ENCODE assay signal across 15 cellular contexts in the genomic region with DNA sequence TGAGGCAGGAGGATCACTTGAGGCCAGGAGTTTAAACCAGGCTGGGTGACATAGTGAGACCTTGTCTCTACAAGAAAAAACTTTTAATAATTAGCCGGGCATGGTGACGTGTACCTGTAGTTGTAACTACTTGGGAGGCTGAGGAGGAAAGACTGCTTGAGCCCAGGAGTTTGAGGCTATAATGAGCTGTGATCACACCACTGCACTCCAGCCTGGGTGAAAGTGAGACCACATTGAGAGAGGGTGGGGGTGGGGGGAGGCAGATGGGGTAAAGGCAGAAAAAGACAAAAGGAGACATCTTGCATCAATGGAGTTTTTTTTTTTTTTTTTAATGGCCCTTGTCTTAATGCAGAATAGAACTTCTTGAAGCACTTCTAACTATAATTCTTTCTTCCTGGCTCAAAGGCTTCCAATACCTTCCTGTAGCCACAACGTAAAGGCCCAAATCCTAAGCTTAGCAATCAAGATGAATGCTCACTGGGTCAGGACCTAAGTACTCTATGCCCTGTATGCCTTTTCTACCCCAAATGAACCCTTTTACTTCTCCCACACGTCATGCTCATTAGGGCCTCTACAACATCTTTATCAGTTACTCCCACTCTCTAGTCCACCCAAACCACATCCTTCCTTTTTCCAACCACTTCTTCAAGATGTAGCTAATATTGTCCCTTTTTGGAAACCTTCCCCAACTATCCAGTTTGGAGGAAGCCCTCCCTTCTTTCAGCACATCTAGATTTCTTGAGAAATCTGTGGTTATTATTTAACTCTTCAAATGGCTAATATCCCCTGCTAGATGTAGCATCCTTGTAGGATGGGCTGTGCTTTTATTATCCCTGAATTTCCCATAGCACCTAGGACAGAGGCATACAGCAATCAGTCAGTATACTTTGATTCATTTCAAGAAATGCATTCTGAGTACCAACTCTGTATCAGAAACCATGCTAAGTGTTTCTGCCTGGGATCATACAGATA.
A peak's percentile ranks its signal among the peaks of the same experiment; 100 is the strongest.
DNase-seq lines count a peak whose midpoint lies in the region; ATAC-seq and TF ChIP-seq lines count a peak whose summit lies in the region.
"Had no signal": no experiment of that assay in that cellular context is flagged by ENCODE, and none has a peak within 500 bp of the region (broad histone marks: within the 10 kb centered on the region; RNA-seq: fewer than 3 reads in every experiment).

No MANE protein-coding gene starts in this region.

- H3K4me1 Mint-ChIP-seq in activated naive CD8-positive, alpha-beta T cell treated with anti-CD3 and anti-CD28 coated beads, Interleukin-2, amount 50 U/mL, for 24 hours, result peaks cover 77% of the 10 kb centered on the region

- peak overlapping the region; percentile 88 for H3K27ac Mint-ChIP-seq in activated naive CD8-positive, alpha-beta T cell treated with anti-CD3 and anti-CD28 coated beads, Interleukin-2, amount 50 U/mL, for 24 hours
- H3K27ac Mint-ChIP-seq: WTC11 had no signal

- H3K4me3 Mint-ChIP-seq in activated naive CD8-positive, alpha-beta T cell treated with anti-CD3 and anti-CD28 coated beads, Interleukin-2, amount 50 U/mL, for 24 hours, result peak overlapping the region; percentile 18
- H3K4me3 Mint-ChIP-seq: WTC11 had no signal

- peaks cover 12% of the 10 kb centered on the region for H3K9me3 Mint-ChIP-seq in activated naive CD8-positive, alpha-beta T cell treated with anti-CD3 and anti-CD28 coated beads, Interleukin-2, amount 50 U/mL, for 24 hours
- H3K9me3 Mint-ChIP-seq: WTC11 had no signal

- CTCF ChIA-PET in HEK293 (lab: Yijun Ruan, JAX), result interaction anchor here (0.5 to 1.0 kb wide), 2 partner anchors 50 to 706 kb away, joined by 3 to 4 read pairs; no protein-coding TSS in a partner anchor

- H3K9me3 ChIP-seq in HEK293 (ENCODE audit: control insufficient read depth, insufficient read depth, low read depth, low read length), result no peaks in the 10 kb centered on the region

- H3K27me3 Mint-ChIP-seq in activated naive CD8-positive, alpha-beta T cell treated with anti-CD3 and anti-CD28 coated beads, Interleukin-2, amount 50 U/mL, for 24 hours, result no peaks in the 10 kb centered on the region

- H3K4me3 ChIP-seq in HEK293 (ENCODE audit: low read depth, low read length), result no peak overlapping the region
- H3K4me3 ChIP-seq: dorsolateral prefrontal cortex, SJSA1 had no signal

- TF ChIP-seq CTCF in HEK293 (tag by site-specific recombination; IDR thresholded peaks at IDR 0.05), result no peak

- DNase-seq in AML-193 (lab: John Stamatoyannopoulos, UW) (peak; percentile 71 to 82), OCI-M1 (lab: John Stamatoyannopoulos, UW) (peak; percentile 87), AG08396 (ENCODE audit: low spot score) (no peak), HK-2 (ENCODE audit: unreplicated experiment) (no peak), NCI-H1105 treated with DMSO at 0.1 percent for 48 hours (lab: John Stamatoyannopoulos, UW) (no peak)
- DNase-seq in activated naive CD8-positive, alpha-beta T cell treated with anti-CD3 and anti-CD28 coated beads, Interleukin-2, amount 50 U/mL, for 24 hours, result no peak
- DNase-seq: dorsolateral prefrontal cortex, hypothalamus, NCI-H2107, posterior cingulate gyrus had no signal

- no peaks in the 10 kb centered on the region for H3K4me1 ChIP-seq in HEK293 (ENCODE audit: control insufficient read depth, insufficient read depth, low read length)
- H3K4me1 ChIP-seq: SJSA1 had no signal

- no peaks in the 10 kb centered on the region for H3K36me3 ChIP-seq in HEK293 (ENCODE audit: control insufficient read depth in 2 of 2, insufficient read depth in 1 of 2, low read length in 2 of 2)
- H3K36me3 ChIP-seq: SJSA1 had no signal

- peaks cover 29% of the 10 kb centered on the region for H3K36me3 Mint-ChIP-seq in activated naive CD8-positive, alpha-beta T cell treated with anti-CD3 and anti-CD28 coated beads, Interleukin-2, amount 50 U/mL, for 24 hours (ENCODE audit: low read depth)
- H3K36me3 Mint-ChIP-seq: WTC11 had no signal

- H3K27ac ChIP-seq in HEK293 (ENCODE audit: extremely low read depth, low read depth, low read length), result no peak overlapping the region
- H3K27ac ChIP-seq: dorsolateral prefrontal cortex, SJSA1 had no signal

- peak; percentile 66 for ATAC-seq in activated naive CD8-positive, alpha-beta T cell treated with anti-CD3 and anti-CD28 coated beads, Interleukin-2, amount 50 U/mL, for 24 hours
- no peak for ATAC-seq in HG02870 (IDR thresholded peaks at IDR 0.05; ENCODE audit: unreplicated experiment)
- ATAC-seq: left lobe of liver, WTC11 had no signal

- POLR2A ChIA-PET in HEK293 (lab: Yijun Ruan, JAX), result no interaction called here

TF ChIP-seq in HEK293, 187 proteins besides CTCF, POLR2A, EP300 and RAD21 (continues in another document):
- TF ChIP-seq ZBTB21 (tag by site-specific recombination; IDR thresholded peaks at IDR 0.05), result no peak
- TF ChIP-seq ZNF324 (tag by site-specific recombination; IDR thresholded peaks at IDR 0.05), result no peak
- TF ChIP-seq ZNF580 (tag by site-specific recombination; IDR thresholded peaks at IDR 0.05), result no peak
- TF ChIP-seq ZNF529 (tag by site-specific recombination; IDR thresholded peaks at IDR 0.05; ENCODE audit: insufficient replicate concordance), result no peak
- TF ChIP-seq ELK4 (IDR thresholded peaks at IDR 0.05; ENCODE audit: borderline replicate concordance, low read depth, low read length), result no peak
- TF ChIP-seq ZNF473 (tag by site-specific recombination; IDR thresholded peaks at IDR 0.05), result no peak
- no peak for TF ChIP-seq BCL11B (tag by site-specific recombination; IDR thresholded peaks at IDR 0.05; ENCODE audit: low read depth)
- peak; percentile 72 for TF ChIP-seq EGR2 (tag by site-specific recombination; IDR thresholded peaks at IDR 0.05; ENCODE audit: low read depth)
- TF ChIP-seq ZSCAN5A (tag by site-specific recombination; IDR thresholded peaks at IDR 0.05), result no peak
- TF ChIP-seq PATZ1 (tag by site-specific recombination; IDR thresholded peaks at IDR 0.05), result no peak
- no peak for TF ChIP-seq ZNF175 (tag by site-specific recombination; IDR thresholded peaks at IDR 0.05)
- no peak for TF ChIP-seq ZNF530 (tag by site-specific recombination; IDR thresholded peaks at IDR 0.05; ENCODE audit: low read depth)

Comparison
In these comparisons a context has a peak if more than half of its experiments do, and no peak if none do; other contexts are left out.
1. DNase-seq: peak in AML-193 (2 of 2) and OCI-M1 (single experiment); none in activated naive CD8-positive, alpha-beta T cell treated with anti-CD3 and anti-CD28 coated beads, Interleukin-2, amount 50 U/mL, for 24 hours (single experiment), AG08396 (single experiment), HK-2 (single experiment) and NCI-H1105 treated with DMSO at 0.1 percent for 48 hours (single experiment).